Comparison of ENCODE assay signal across 16 cellular contexts in the genomic region with DNA sequence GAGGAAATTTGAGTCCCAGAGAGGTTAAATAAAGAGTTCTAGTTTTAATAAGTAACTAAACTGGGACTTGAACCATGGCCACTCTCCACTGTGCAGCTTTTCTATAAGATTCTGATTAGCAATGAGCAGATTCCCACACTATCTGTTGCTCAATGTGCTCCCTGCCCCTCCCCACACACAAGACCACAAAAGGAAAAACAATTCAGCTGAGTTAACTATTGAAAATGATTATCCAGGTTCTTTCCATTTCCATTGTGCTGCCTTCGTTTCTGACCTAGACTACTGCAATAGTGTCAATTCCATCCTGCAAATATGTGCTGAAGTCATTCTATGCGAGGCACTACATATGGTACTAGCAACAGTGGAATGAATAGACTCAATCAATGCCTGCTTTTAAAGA.
DNase-seq lines count a peak whose midpoint lies in the region; ATAC-seq, FAIRE-seq and TF ChIP-seq lines count a peak whose summit lies in the region.
"Had no signal": no experiment of that assay in that cellular context is flagged by ENCODE, and none has a peak within 500 bp of the region (broad histone marks: within the 10 kb centered on the region; RNA-seq: fewer than 3 reads in every experiment).

No MANE protein-coding gene starts in this region.

- in situ Hi-C loops in HepG2 (cut with HindIII; ENCODE audit: extremely low pct_ligation_motif_present, low pct_unique_long_range_greater_than_20kb): no loop called here

- intact Hi-C loops in HepG2 (cut with micrococcal nuclease; ENCODE audit: unreplicated experiment): no loop called here
- intact Hi-C loops in natural killer cell (cut with micrococcal nuclease): no loop called here

- TF ChIP-seq EP300 in HepG2 (IDR thresholded peaks at IDR 0.05; ENCODE audit: low read depth in 2 of 2, low read length in 2 of 2): no peak
- no peak for TF ChIP-seq EP300 in HepG2 (CRISPR knock-in tag; IDR thresholded peaks at IDR 0.05; ENCODE audit: borderline replicate concordance)

- H3K27ac Mint-ChIP-seq in endodermal cell (no peak overlapping the region), natural killer cell (no peak overlapping the region)
- H3K27ac Mint-ChIP-seq: HFFc6 had no signal

- H3K9me3 Mint-ChIP-seq in endodermal cell (no peaks in the 10 kb centered on the region), natural killer cell (peaks cover 0 to 4% of the 10 kb centered on the region in 2 donors)
- H3K9me3 Mint-ChIP-seq: HFFc6 had no signal

- H3K79me2 ChIP-seq in HepG2 (ENCODE audit: insufficient read depth, low read length): no peaks in the 10 kb centered on the region

- no peak; the same call in 2 of the 3 replicates for ATAC-seq in HepG2
- no peak for ATAC-seq in natural killer cell

- POLR2A ChIA-PET in HepG2 (lab: Yijun Ruan, JAX): no interaction called here

- H3K9ac ChIP-seq in endodermal cell (ENCODE audit: extremely low read depth, low read length, poor library complexity, severe bottlenecking): no peak overlapping the region
- no peak overlapping the region for H3K9ac ChIP-seq in HepG2 (ENCODE audit: insufficient read depth, low read depth, low read length)
- H3K9ac ChIP-seq: BLaER1 treated with 17β-estradiol and CSF1 and Interleukin-3, amounts not matched to agents 10 nM and 100 nM had no signal

- CTCF ChIA-PET in HepG2 (lab: Yijun Ruan, JAX; ENCODE audit: low intra/inter-chr PET ratio, low total read pairs): no interaction called here

- WGBS in endodermal cell (ENCODE audit: insufficient coverage in 1 of 2, insufficient read length in 1 of 2), 2 experiments: 86 to 94% methylated on average over 2 of the region's 2 CpGs
- WGBS in HepG2 (ENCODE audit: low lambda C conversion rate): 0% methylated on average over 2 of the region's 2 CpGs

- H3K27me3 ChIP-seq in endodermal cell (ENCODE audit: control insufficient read depth, insufficient read depth, low read length, poor library complexity, severe bottlenecking): peaks cover 35% of the 10 kb centered on the region
- no peaks in the 10 kb centered on the region for H3K27me3 ChIP-seq in HepG2 (ENCODE audit: control insufficient read depth in 1 of 2, insufficient read depth in 2 of 2, low read length in 2 of 2)
- H3K27me3 ChIP-seq: BLaER1 treated with 17β-estradiol and CSF1 and Interleukin-3, amounts not matched to agents 10 nM and 100 nM; SJSA1 had no signal

- H3K27me3 Mint-ChIP-seq in endodermal cell (ENCODE audit: insufficient read depth) (peaks cover 47% of the 10 kb centered on the region), natural killer cell (ENCODE audit: low read depth in 2 of 2) (no peaks in the 10 kb centered on the region)

- H3K4me3 Mint-ChIP-seq in endodermal cell (no peak overlapping the region), natural killer cell (no peak overlapping the region)
- H3K4me3 Mint-ChIP-seq: HFFc6 had no signal

- BruUV-seq in HepG2 (replicated peaks; lab: Mats Ljungman, UMichigan): no TSS peak

- TF ChIP-seq CTCF in endodermal cell (conservative IDR thresholded peaks at IDR 0.05) (no peak), HepG2 (CRISPR knock-in tag; IDR thresholded peaks at IDR 0.05) (no peak), natural killer cell (IDR thresholded peaks at IDR 0.05) (no peak)

- no peak for FAIRE-seq in HepG2 (lab: Jason Lieb, UNC)

- no peak for TF ChIP-seq RAD21 in HepG2 (CRISPR knock-in tag; IDR thresholded peaks at IDR 0.05)

- H3K27ac ChIP-seq in endodermal cell (ENCODE audit: low read depth, low read length) (peak overlapping the region; percentile 16), HepG2 (ENCODE audit: extremely low read length, insufficient read depth, low read length) (no peak overlapping the region)
- H3K27ac ChIP-seq: BLaER1 treated with 17β-estradiol and CSF1 and Interleukin-3, amounts not matched to agents 10 nM and 100 nM; SJSA1 had no signal

- H3K36me3 ChIP-seq in endodermal cell (ENCODE audit: control insufficient read depth, insufficient read depth, low read length) (no peaks in the 10 kb centered on the region), HepG2 (replicated peaks in 1 of 2; ENCODE audit: control insufficient read depth in 1 of 2, insufficient read depth in 2 of 2, low read length in 2 of 2) (no peaks in the 10 kb centered on the region)
- H3K36me3 ChIP-seq: BLaER1 treated with 17β-estradiol and CSF1 and Interleukin-3, amounts not matched to agents 10 nM and 100 nM; SJSA1 had no signal

- H3K4me3 ChIP-seq in endodermal cell (ENCODE audit: low read length) (no peak overlapping the region), HepG2 (replicated peaks in 1 of 3; ENCODE audit: insufficient read depth in 1 of 3, low read depth in 2 of 3, low read length in 3 of 3) (no peak overlapping the region)
- H3K4me3 ChIP-seq: BLaER1 treated with 17β-estradiol and CSF1 and Interleukin-3, amounts not matched to agents 10 nM and 100 nM; SJSA1 had no signal

- H3K36me3 Mint-ChIP-seq in endodermal cell (ENCODE audit: low read depth) (no peaks in the 10 kb centered on the region), natural killer cell (no peaks in the 10 kb centered on the region)

- no peaks in the 10 kb centered on the region for H3K9me3 ChIP-seq in endodermal cell (ENCODE audit: control insufficient read depth, low read length)
- H3K9me3 ChIP-seq in HepG2 (ENCODE audit: low read length): no peaks in the 10 kb centered on the region
- H3K9me3 ChIP-seq: BLaER1 treated with 17β-estradiol and CSF1 and Interleukin-3, amounts not matched to agents 10 nM and 100 nM; SJSA1 had no signal

- peak; percentile 70 for DNase-seq in NCI-H69 (lab: John Stamatoyannopoulos, UW)
- no peak for DNase-seq in endodermal cell
- DNase-seq in HepG2 (ENCODE audit: low spot score): peak; percentile 35
- DNase-seq in A172 (ENCODE audit: low spot score): no peak
- DNase-seq in natural killer cell: no peak
- DNase-seq in SW480 (ENCODE audit: low spot score): no peak
- no peak for DNase-seq in NCI-H2029 (lab: John Stamatoyannopoulos, UW)
- DNase-seq: HFFc6; Karpas-422; NCI-H1436 treated with DMSO at 0.1 percent for 48 hours; NCI-H2081 treated with DMSO at 0.1 percent for 48 hours; NCI-H524 treated with DMSO at 0.1 percent for 48 hours; NK-92 treated with Interleukin-12 subunit alpha and Interleukin-12 subunit beta, amount 100 ng/mL, for 24 hours; OCI-M1 had no signal

- no peak overlapping the region for H2AFZ ChIP-seq in HepG2 (ENCODE audit: low read length)

- peaks cover 2% of the 10 kb centered on the region for H3K4me1 ChIP-seq in endodermal cell (ENCODE audit: control insufficient read depth, insufficient read depth, low read length)
- no peaks in the 10 kb centered on the region for H3K4me1 ChIP-seq in HepG2 (ENCODE audit: insufficient read depth, low read length)
- H3K4me1 ChIP-seq: BLaER1 treated with 17β-estradiol and CSF1 and Interleukin-3, amounts not matched to agents 10 nM and 100 nM; SJSA1 had no signal

- no peak overlapping the region for H3K4me2 ChIP-seq in HepG2 (ENCODE audit: low read depth, low read length)
- H3K4me2 ChIP-seq: BLaER1 treated with 17β-estradiol and CSF1 and Interleukin-3, amounts not matched to agents 10 nM and 100 nM had no signal

- no peaks in the 10 kb centered on the region for H4K20me1 ChIP-seq in HepG2 (ENCODE audit: insufficient read depth, low read length)
- H4K20me1 ChIP-seq: BLaER1 treated with 17β-estradiol and CSF1 and Interleukin-3, amounts not matched to agents 10 nM and 100 nM had no signal

- H3K4me1 Mint-ChIP-seq in endodermal cell (peaks cover 2% of the 10 kb centered on the region), natural killer cell (no peaks in the 10 kb centered on the region)

- TF ChIP-seq POLR2A in HepG2 (IDR thresholded peaks at IDR 0.05; ENCODE audit: insufficient read depth in 1 of 2, low read depth in 2 of 2, low read length in 2 of 2): no peak

TF ChIP-seq in HepG2, 621 proteins besides CTCF, POLR2A, EP300 and RAD21:
- TF ChIP-seq GABPA (IDR thresholded peaks at IDR 0.05; ENCODE audit: low read depth, low read length) (no peak), GABPA (CRISPR knock-in tag; IDR thresholded peaks at IDR 0.05; ENCODE audit: low read depth) (no peak), FOXA1 (IDR thresholded peaks at IDR 0.05) (no peak), FOXA1 (CRISPR knock-in tag; IDR thresholded peaks at IDR 0.05) (no peak), SRY (CRISPR knock-in tag; IDR thresholded peaks at IDR 0.05) (no peak), RBM39 (IDR thresholded peaks at IDR 0.05; ENCODE audit: low read depth, low read length, poor library complexity, severe bottlenecking) (no peak), CEBPB (IDR thresholded peaks at IDR 0.05; ENCODE audit: borderline replicate concordance, low read depth, low read length) (0 out of 2 replicates have a peak, but pooled peaks have one; percentile 10), HNF4G (IDR thresholded peaks at IDR 0.05; ENCODE audit: borderline replicate concordance, low read depth, low read length) (no peak), HNF4G (CRISPR knock-in tag; IDR thresholded peaks at IDR 0.05; ENCODE audit: borderline replicate concordance, low read depth) (no peak)
- TF ChIP-seq, protein P1, sequence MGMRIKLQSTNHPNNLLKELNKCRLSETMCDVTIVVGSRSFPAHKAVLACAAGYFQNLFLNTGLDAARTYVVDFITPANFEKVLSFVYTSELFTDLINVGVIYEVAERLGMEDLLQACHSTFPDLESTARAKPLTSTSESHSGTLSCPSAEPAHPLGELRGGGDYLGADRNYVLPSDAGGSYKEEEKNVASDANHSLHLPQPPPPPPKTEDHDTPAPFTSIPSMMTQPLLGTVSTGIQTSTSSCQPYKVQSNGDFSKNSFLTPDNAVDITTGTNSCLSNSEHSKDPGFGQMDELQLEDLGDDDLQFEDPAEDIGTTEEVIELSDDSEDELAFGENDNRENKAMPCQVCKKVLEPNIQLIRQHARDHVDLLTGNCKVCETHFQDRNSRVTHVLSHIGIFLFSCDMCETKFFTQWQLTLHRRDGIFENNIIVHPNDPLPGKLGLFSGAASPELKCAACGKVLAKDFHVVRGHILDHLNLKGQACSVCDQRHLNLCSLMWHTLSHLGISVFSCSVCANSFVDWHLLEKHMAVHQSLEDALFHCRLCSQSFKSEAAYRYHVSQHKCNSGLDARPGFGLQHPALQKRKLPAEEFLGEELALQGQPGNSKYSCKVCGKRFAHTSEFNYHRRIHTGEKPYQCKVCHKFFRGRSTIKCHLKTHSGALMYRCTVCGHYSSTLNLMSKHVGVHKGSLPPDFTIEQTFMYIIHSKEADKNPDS (CRISPR knock-in tag; IDR thresholded peaks at IDR 0.05): no peak
TF ChIP-seq in HepG2: peak in this region for 1.

Comparison
In these comparisons a context has a peak if more than half of its experiments do, and no peak if none do; other contexts are left out.
1. DNase-seq: peak in NCI-H69 (single experiment) and HepG2 (single experiment); none in endodermal cell (single experiment), A172 (single experiment), natural killer cell (single experiment), SW480 (single experiment) and NCI-H2029 (single experiment).